ENCODE assay signal across 11 cellular contexts in genomic region chr5:125612356-125613149, GRCh38.
DNase-seq lines count a peak whose midpoint lies in the region; ATAC-seq and TF ChIP-seq lines count a peak whose summit lies in the region.
"Had no signal": no experiment of that assay in that cellular context is flagged by ENCODE, and none has a peak within 500 bp of the region (broad histone marks: within the 10 kb centered on the region; RNA-seq: fewer than 3 reads in every experiment).

No MANE protein-coding gene starts in this region.

- H3K4me1 ChIP-seq in SJCRH30 (peaks cover 6% of the 10 kb centered on the region; the same call in 1 of the 2 replicates), mucosa of descending colon (ENCODE audit: low read depth) (no peaks in the 10 kb centered on the region), foreskin keratinocyte (no peaks in the 10 kb centered on the region)
- H3K4me1 ChIP-seq: A549 had no signal

- H3K27me3 ChIP-seq in SJCRH30: no peaks in the 10 kb centered on the region
- H3K27me3 ChIP-seq in foreskin keratinocyte: no peaks in the 10 kb centered on the region
- H3K27me3 ChIP-seq: esophagus squamous epithelium had no signal

- H3K27ac ChIP-seq in SJCRH30 (no peak overlapping the region), foreskin keratinocyte (no peak overlapping the region)
- H3K27ac ChIP-seq: A549, esophagus squamous epithelium had no signal

- intact Hi-C loops in left ventricle myocardium superior (cut with micrococcal nuclease) (no loop called here), Right ventricle myocardium superior (cut with DNase I) (no loop called here), mucosa of descending colon (cut with DNase I, micrococcal nuclease) (no loop called here)

- H3K9me3 ChIP-seq in SJCRH30 (replicated peaks) (no peaks in the 10 kb centered on the region), mucosa of descending colon (no peaks in the 10 kb centered on the region)
- H3K9me3 ChIP-seq: A549, esophagus squamous epithelium had no signal

- no peak overlapping the region for H3K4me3 ChIP-seq in SJCRH30
- no peak overlapping the region for H3K4me3 ChIP-seq in mucosa of descending colon
- H3K4me3 ChIP-seq: A549, esophagus squamous epithelium had no signal

- no peak for ATAC-seq in left ventricle myocardium superior
- ATAC-seq in Right ventricle myocardium superior (ENCODE audit: poor library complexity): no peak
- ATAC-seq in mucosa of descending colon: peak; percentile 61
- no peak for ATAC-seq in HG03521 (IDR thresholded peaks at IDR 0.05; ENCODE audit: unreplicated experiment)
- no peak for ATAC-seq in foreskin keratinocyte
- ATAC-seq: A549 had no signal

- no peak for TF ChIP-seq CTCF in mucosa of descending colon (IDR thresholded peaks at IDR 0.05)
- no peak for TF ChIP-seq CTCF in foreskin keratinocyte (conservative IDR thresholded peaks at IDR 0.05)

- H3K36me3 ChIP-seq in SJCRH30 (no peaks in the 10 kb centered on the region), mucosa of descending colon (ENCODE audit: low read depth) (no peaks in the 10 kb centered on the region)
- H3K36me3 ChIP-seq: esophagus squamous epithelium had no signal

- DNase-seq in left ventricle myocardium superior (peak; percentile 34), Right ventricle myocardium superior (no peak), SJCRH30 (peak; percentile 21 to 53), mucosa of descending colon (peak in 1 of 3 donors; percentile 26), SW480 (ENCODE audit: low spot score) (no peak), foreskin keratinocyte (no peak)
- no peak for DNase-seq in activated naive CD4-positive, alpha-beta T cell treated with Interleukin-2 at 50 U/mL for 16 hours
- DNase-seq: esophagus squamous epithelium, T1000 had no signal

Comparison
In these comparisons a context has a peak if more than half of its experiments do, and no peak if none do; other contexts are left out.
1. DNase-seq: peak in left ventricle myocardium superior (single experiment) and SJCRH30 (2 of 2); none in Right ventricle myocardium superior (single experiment), SW480 (single experiment), foreskin keratinocyte (0 of 2) and activated naive CD4-positive, alpha-beta T cell treated with Interleukin-2 at 50 U/mL for 16 hours (single experiment).